ENCODE assay signal across 1 cellular context in the genomic region with DNA sequence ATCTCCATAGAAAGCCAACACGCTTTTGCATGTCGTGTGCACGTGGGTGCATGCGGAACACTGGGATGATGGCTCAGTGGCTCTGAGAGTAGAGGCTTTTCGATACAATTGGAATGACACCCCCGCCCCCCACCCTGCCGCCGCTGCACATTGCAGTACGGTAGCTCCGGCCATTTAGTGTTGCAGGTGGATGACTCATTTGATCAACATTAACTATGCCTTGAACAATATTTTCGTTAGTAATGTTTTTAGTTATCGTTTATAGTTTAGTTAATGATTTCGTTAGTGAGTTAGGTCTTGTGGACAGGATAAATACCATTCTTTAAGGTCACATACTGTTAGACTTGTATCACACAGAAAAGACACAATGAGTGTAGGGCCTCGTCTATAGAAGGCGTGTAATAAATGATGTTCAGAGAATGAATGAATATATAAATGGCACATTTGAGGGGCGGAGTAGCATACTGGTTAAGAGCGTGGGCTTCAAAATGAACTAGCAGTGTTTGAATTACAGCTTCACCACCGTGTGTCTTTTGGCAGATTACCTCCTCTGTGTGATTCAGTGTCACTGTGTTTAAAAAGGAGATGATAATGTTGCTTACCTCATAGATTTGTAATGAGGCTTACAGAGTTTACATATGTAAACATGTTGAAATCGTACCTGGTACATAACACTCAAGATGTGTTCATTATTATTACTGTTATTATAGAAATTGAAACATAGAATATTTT.
A peak's percentile ranks its signal among the peaks of the same experiment; 100 is the strongest.
TF ChIP-seq lines count a peak whose summit lies in the region.

No MANE protein-coding gene starts in this region.

TF ChIP-seq in HEK293, 187 proteins besides CTCF, POLR2A, EP300 and RAD21 (continued from another document and continues in another):
- TF ChIP-seq PATZ1 (tag by site-specific recombination; IDR thresholded peaks at IDR 0.05) = 0 out of 2 replicates have a peak, but pooled peaks have one; percentile 28
- TF ChIP-seq ZNF302 (tag by site-specific recombination; IDR thresholded peaks at IDR 0.05; ENCODE audit: low read depth) = no peak
- TF ChIP-seq ZNF366 (tag by site-specific recombination; conservative IDR thresholded peaks at IDR 0.05) = peak; percentile 82
- no peak for TF ChIP-seq ZNF169 (tag by site-specific recombination; IDR thresholded peaks at IDR 0.05)
- TF ChIP-seq ZNF549 (tag by site-specific recombination; IDR thresholded peaks at IDR 0.05) = no peak
- TF ChIP-seq ZNF473 (tag by site-specific recombination; IDR thresholded peaks at IDR 0.05) = no peak
- TF ChIP-seq PRDM2 (tag by site-specific recombination; IDR thresholded peaks at IDR 0.05; ENCODE audit: borderline replicate concordance) = no peak
- no peak for TF ChIP-seq SALL2 (tag by site-specific recombination; IDR thresholded peaks at IDR 0.05; ENCODE audit: borderline replicate concordance)
- no peak for TF ChIP-seq ZBTB1 (tag by site-specific recombination; IDR thresholded peaks at IDR 0.05)
- no peak for TF ChIP-seq ZNF610 (tag by site-specific recombination; IDR thresholded peaks at IDR 0.05; ENCODE audit: borderline replicate concordance)
- peak; percentile 29; the same call in 1 of the 2 replicates for TF ChIP-seq ZNF692 (tag by site-specific recombination; IDR thresholded peaks at IDR 0.05)
- no peak for TF ChIP-seq ZNF513 (tag by site-specific recombination; IDR thresholded peaks at IDR 0.05)
- TF ChIP-seq ZNF114 (tag by site-specific recombination; IDR thresholded peaks at IDR 0.05) = no peak
- peak; percentile 88 for TF ChIP-seq FEZF1 (tag by site-specific recombination; IDR thresholded peaks at IDR 0.05)
- TF ChIP-seq ZNF830 (tag by site-specific recombination; IDR thresholded peaks at IDR 0.05; ENCODE audit: low read depth) = no peak
- no peak for TF ChIP-seq ZNF26 (tag by site-specific recombination; IDR thresholded peaks at IDR 0.05)
- no peak for TF ChIP-seq ZSCAN23 (tag by site-specific recombination; IDR thresholded peaks at IDR 0.05)
- no peak for TF ChIP-seq ZFP41 (tag by site-specific recombination; IDR thresholded peaks at IDR 0.05; ENCODE audit: borderline replicate concordance)
- peak; percentile 83 for TF ChIP-seq ZNF629 (tag by site-specific recombination; IDR thresholded peaks at IDR 0.05)
- TF ChIP-seq ZIC2 (tag by site-specific recombination; IDR thresholded peaks at IDR 0.05) = no peak
- TF ChIP-seq, protein P1, sequence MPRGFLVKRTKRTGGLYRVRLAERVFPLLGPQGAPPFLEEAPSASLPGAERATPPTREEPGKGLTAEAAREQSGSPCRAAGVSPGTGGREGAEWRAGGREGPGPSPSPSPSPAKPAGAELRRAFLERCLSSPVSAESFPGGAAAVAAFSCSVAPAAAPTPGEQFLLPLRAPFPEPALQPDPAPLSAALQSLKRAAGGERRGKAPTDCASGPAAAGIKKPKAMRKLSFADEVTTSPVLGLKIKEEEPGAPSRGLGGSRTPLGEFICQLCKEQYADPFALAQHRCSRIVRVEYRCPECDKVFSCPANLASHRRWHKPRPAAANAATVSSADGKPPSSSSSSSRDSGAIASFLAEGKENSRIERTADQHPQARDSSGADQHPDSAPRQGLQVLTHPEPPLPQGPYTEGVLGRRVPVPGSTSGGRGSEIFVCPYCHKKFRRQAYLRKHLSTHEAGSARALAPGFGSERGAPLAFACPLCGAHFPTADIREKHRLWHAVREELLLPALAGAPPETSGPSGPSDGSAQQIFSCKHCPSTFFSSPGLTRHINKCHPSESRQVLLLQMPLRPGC (tag by site-specific recombination; IDR thresholded peaks at IDR 0.05) = no peak
- TF ChIP-seq ZNF324 (tag by site-specific recombination; IDR thresholded peaks at IDR 0.05) = no peak
- TF ChIP-seq ZNF292 (tag by site-specific recombination; IDR thresholded peaks at IDR 0.05; ENCODE audit: borderline replicate concordance, low read depth) = no peak
- no peak for TF ChIP-seq SP2 (tag by site-specific recombination; IDR thresholded peaks at IDR 0.05)
- TF ChIP-seq ZNF664 (tag by site-specific recombination; IDR thresholded peaks at IDR 0.05) = peak; percentile 94
- no peak for TF ChIP-seq WT1 (tag by site-specific recombination; IDR thresholded peaks at IDR 0.05)
- 0 out of 2 replicates have a peak, but pooled peaks have one; percentile 48 for TF ChIP-seq ZBTB44 (tag by site-specific recombination; IDR thresholded peaks at IDR 0.05)
- no peak for TF ChIP-seq SETDB1 (IDR thresholded peaks at IDR 0.05; ENCODE audit: insufficient read length, low read length)
- no peak for TF ChIP-seq ZNF776 (tag by site-specific recombination; IDR thresholded peaks at IDR 0.05; ENCODE audit: borderline replicate concordance)
- TF ChIP-seq ZFP3 (tag by site-specific recombination; IDR thresholded peaks at IDR 0.05; ENCODE audit: low read depth) = no peak
- TF ChIP-seq YY1 (tag by site-specific recombination; IDR thresholded peaks at IDR 0.05) = no peak
- no peak for TF ChIP-seq ZNF626 (tag by site-specific recombination; IDR thresholded peaks at IDR 0.05)
- TF ChIP-seq ZBTB10 (tag by site-specific recombination; IDR thresholded peaks at IDR 0.05) = no peak
- peak; percentile 55; the same call in 1 of the 2 replicates for TF ChIP-seq TRIM28 (IDR thresholded peaks at IDR 0.05; ENCODE audit: borderline replicate concordance, low read length)
- TF ChIP-seq ZBTB17 (tag by site-specific recombination; IDR thresholded peaks at IDR 0.05) = 0 out of 2 replicates have a peak, but pooled peaks have one; percentile 12
